Comparison of ENCODE assay signal across 19 cellular contexts in the genomic region with DNA sequence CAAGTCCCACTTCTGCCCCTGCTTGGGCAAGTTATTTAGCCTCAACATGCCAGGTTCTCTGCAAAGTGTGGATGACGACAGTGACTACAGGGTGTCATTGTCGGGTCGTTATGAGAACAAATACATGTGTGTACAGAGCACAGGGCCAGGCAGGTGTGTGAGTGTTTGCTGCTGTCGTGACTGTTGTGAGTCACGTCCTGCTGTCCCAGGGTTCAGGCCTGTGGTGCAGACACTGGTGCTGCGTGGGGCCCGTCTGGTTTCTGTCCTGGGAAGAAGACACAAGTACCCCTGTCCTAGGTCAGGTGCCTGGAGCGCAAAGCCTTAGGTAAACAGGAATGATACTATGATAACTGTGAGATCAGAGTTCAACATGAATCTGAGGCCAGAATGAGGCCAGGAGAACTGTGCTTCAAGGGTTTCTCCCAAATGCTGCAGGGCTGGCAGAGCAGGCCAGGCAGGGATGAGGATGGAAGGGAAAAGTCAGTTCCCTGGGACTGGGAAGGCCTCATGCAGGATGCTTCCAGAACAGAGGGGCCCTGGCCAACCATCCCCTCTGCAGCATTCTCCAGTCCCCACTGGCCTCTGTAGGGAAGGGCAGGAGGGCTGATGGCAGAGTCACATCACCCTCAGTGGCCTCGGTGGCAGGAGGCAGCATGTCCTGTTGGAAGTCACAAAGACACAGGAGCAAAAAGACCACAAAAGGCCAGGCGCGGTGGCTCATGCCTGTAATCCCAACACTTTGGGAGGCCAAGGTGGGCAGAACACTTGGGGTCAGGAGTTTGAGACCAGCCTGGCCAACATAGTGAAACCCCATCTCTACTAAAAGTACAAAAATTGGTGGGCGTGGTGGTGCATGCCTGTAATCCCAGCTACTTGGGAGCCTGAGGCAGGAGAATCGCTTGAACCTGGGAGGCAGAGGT. TPM values are rescaled to one million over a fixed set of nuclear protein-coding genes. Genes with fewer than 3 reads are reported as not detected.
DNase-seq lines count a peak whose midpoint lies in the region; ATAC-seq and TF ChIP-seq lines count a peak whose summit lies in the region.
"Had no signal": no experiment of that assay in that cellular context is flagged by ENCODE, and none has a peak within 500 bp of the region (broad histone marks: within the 10 kb centered on the region; RNA-seq: fewer than 3 reads in every experiment).

No MANE protein-coding gene starts in this region.

- H3K27me3 ChIP-seq in mammary epithelial cell (ENCODE audit: insufficient read depth, low read length) = no peaks in the 10 kb centered on the region
- H3K27me3 ChIP-seq: BE2C, suprapubic skin had no signal

- H3K9me3 ChIP-seq in mammary epithelial cell (replicated peaks; ENCODE audit: insufficient read depth, low read length) = no peaks in the 10 kb centered on the region
- H3K9me3 ChIP-seq: BE2C, suprapubic skin had no signal

- no peak overlapping the region for H2AFZ ChIP-seq in mammary epithelial cell (ENCODE audit: low read depth, low read length)

- no peak for ATAC-seq in GM19463 (IDR thresholded peaks at IDR 0.05; ENCODE audit: unreplicated experiment)

- CTCF ChIA-PET in mammary epithelial cell (lab: Charles Lee; ENCODE audit: low non-redundant PET) = no interaction called here

- H3K4me1 ChIP-seq in mammary epithelial cell (ENCODE audit: insufficient read depth, low read length) = peaks cover 13% of the 10 kb centered on the region
- H3K4me1 ChIP-seq: BE2C had no signal

- DNase-seq in COLO668 (lab: John Stamatoyannopoulos, UW; ENCODE audit: unreplicated experiment) (peak; percentile 85), HT1080 (ENCODE audit: low read depth) (peak; percentile 24), mammary epithelial cell (peak; percentile 87), lung microvascular endothelial cell (ENCODE audit: low read depth in 2 of 2) (peak; percentile 33 to 48), foreskin fibroblast (no peak)
- DNase-seq in stimulated activated naive CD4-positive, alpha-beta T cell (lab: John Stamatoyannopoulos, UW) = no peak
- no peak for DNase-seq in activated CD4-positive, alpha-beta T cell treated with anti-CD3 and anti-CD28 coated beads, Interleukin-2, amount 50 U/mL, for 1 hour
- DNase-seq: activated naive CD4-positive, alpha-beta T cell; BE2C; DMS79 treated with DMSO at 0.1 percent for 48 hours; effector CD8-positive, alpha-beta T cell; NCI-H1694 treated with DMSO at 0.1 percent for 48 hours; NCI-H82; posterior cingulate gyrus; SIG-M5; stimulated activated CD4-positive, alpha-beta T cell treated with anti-CD3 and anti-CD28 coated beads, Interleukin-15, amount 100 ng/mL, for 24 hours had no signal

- intact Hi-C loops in mammary epithelial cell (cut with micrococcal nuclease) = no loop called here

- dilution Hi-C loops in mammary epithelial cell (cut with HindIII; ENCODE audit: low sequenced_read_pairs) = no loop called here

- in situ Hi-C loops in mammary epithelial cell (cut with MboI; ENCODE audit: low sequenced_read_pairs in 2 of 2) = no loop called here

- BruUV-seq in mammary epithelial cell (replicated peaks; lab: Mats Ljungman, UMichigan) = no TSS peak

- H3K4me3 ChIP-seq in mammary epithelial cell (replicated peaks in 1 of 3; ENCODE audit: insufficient read depth in 1 of 3, low read depth in 2 of 3, low read length in 3 of 3) (no peak overlapping the region), foreskin fibroblast (ENCODE audit: low read depth in 1 of 2, low read length in 2 of 2) (no peak overlapping the region)
- H3K4me3 ChIP-seq: suprapubic skin had no signal

- H3K4me2 ChIP-seq in mammary epithelial cell (ENCODE audit: insufficient read depth, low read depth, low read length) = no peak overlapping the region

- H3K9ac ChIP-seq in mammary epithelial cell (ENCODE audit: insufficient read depth, low read length) = peak overlapping the region; percentile 10

- TF ChIP-seq CTCF in mammary epithelial cell (conservative IDR thresholded peaks at IDR 0.05 in 1 of 2, IDR thresholded peaks at IDR 0.05 in 1 of 2; ENCODE audit: extremely low read depth in 1 of 2, insufficient read depth in 1 of 2, low read depth in 1 of 2, low read length in 2 of 2) (no peak), foreskin fibroblast (IDR thresholded peaks at IDR 0.05; ENCODE audit: low read depth, low read length) (no peak)

- H4K20me1 ChIP-seq in mammary epithelial cell (ENCODE audit: insufficient read depth, low read length) = no peaks in the 10 kb centered on the region

- no peak overlapping the region for H3K27ac ChIP-seq in mammary epithelial cell (ENCODE audit: insufficient read depth, low read depth, low read length)

- no peaks in the 10 kb centered on the region for H3K36me3 ChIP-seq in mammary epithelial cell (ENCODE audit: insufficient read depth, low read length)
- H3K36me3 ChIP-seq: BE2C had no signal

- WGBS in mammary epithelial cell (ENCODE audit: low coverage, missing lambda C conversion rate) = 63% methylated on average over 13 of the region's 13 CpGs

- H3K79me2 ChIP-seq in mammary epithelial cell (ENCODE audit: insufficient read depth, low read length) = no peaks in the 10 kb centered on the region

RNA-seq across cellular contexts. Expression of a gene that starts 15.7 kb away (rescaled TPM):
- total RNA-seq in HT1080 (2014; rRNA removed; shearing (Covaris generic)) = 3.6 and 3.8 TPM in 2 replicates
- 3.4 and 4.1 TPM in 2 replicates for polyA plus RNA-seq in HT1080 (2015; cell fraction: cytosol; rRNA removed)
- 4.5 and 7.4 TPM in 2 replicates for polyA plus RNA-seq in HT1080 (2015; cell fraction: nucleus; rRNA removed)
- total RNA-seq in mammary epithelial cell (10 to 100 TPM in 1 of 2 donors, 1 to 10 TPM in 1; 7.2 to 10.4 TPM), lung microvascular endothelial cell (2.6 and 5.8 TPM in 2 replicates)
- polyA plus RNA-seq in mammary epithelial cell = 2.3 TPM
- polyA minus RNA-seq in mammary epithelial cell = 16.1 TPM

RNA-seq across cellular contexts. Expression of a gene that starts 43.8 kb away (rescaled TPM):
- not detected in 2 replicates for total RNA-seq in HT1080 (2014; rRNA removed; shearing (Covaris generic))
- not detected in 2 replicates for polyA plus RNA-seq in HT1080 (2015; cell fraction: cytosol; rRNA removed)
- polyA plus RNA-seq in HT1080 (2015; cell fraction: nucleus; rRNA removed) = not detected in 2 replicates
- total RNA-seq in mammary epithelial cell (under 1 TPM; under 0.01 to 0.38 TPM), lung microvascular endothelial cell (under 0.01 and 0.20 TPM in 2 replicates)
- 0.19 TPM for polyA plus RNA-seq in mammary epithelial cell
- not detected for polyA minus RNA-seq in mammary epithelial cell
- total RNA-seq: kidney epithelial cell had no signal

Comparison
In these comparisons a context has a peak if more than half of its experiments do, and no peak if none do; other contexts are left out.
1. DNase-seq: peak in COLO668 (single experiment), HT1080 (single experiment), mammary epithelial cell (single experiment) and lung microvascular endothelial cell (2 of 2); none in foreskin fibroblast (0 of 2), stimulated activated naive CD4-positive, alpha-beta T cell (0 of 6) and activated CD4-positive, alpha-beta T cell treated with anti-CD3 and anti-CD28 coated beads, Interleukin-2, amount 50 U/mL, for 1 hour (single experiment).